In genomic region chrX:45306794-45307193, GRCh38 we compare ENCODE assay signal across 1 cellular context.
TF ChIP-seq lines count a peak whose summit lies in the region.

No MANE protein-coding gene starts in this region.

TF ChIP-seq in SK-N-SH treated with all-trans-retinoic acid at 6 μM for 48 hours, 23 proteins besides CTCF, POLR2A, EP300 and RAD21 (continued from another document):
- TF ChIP-seq, protein P1, sequence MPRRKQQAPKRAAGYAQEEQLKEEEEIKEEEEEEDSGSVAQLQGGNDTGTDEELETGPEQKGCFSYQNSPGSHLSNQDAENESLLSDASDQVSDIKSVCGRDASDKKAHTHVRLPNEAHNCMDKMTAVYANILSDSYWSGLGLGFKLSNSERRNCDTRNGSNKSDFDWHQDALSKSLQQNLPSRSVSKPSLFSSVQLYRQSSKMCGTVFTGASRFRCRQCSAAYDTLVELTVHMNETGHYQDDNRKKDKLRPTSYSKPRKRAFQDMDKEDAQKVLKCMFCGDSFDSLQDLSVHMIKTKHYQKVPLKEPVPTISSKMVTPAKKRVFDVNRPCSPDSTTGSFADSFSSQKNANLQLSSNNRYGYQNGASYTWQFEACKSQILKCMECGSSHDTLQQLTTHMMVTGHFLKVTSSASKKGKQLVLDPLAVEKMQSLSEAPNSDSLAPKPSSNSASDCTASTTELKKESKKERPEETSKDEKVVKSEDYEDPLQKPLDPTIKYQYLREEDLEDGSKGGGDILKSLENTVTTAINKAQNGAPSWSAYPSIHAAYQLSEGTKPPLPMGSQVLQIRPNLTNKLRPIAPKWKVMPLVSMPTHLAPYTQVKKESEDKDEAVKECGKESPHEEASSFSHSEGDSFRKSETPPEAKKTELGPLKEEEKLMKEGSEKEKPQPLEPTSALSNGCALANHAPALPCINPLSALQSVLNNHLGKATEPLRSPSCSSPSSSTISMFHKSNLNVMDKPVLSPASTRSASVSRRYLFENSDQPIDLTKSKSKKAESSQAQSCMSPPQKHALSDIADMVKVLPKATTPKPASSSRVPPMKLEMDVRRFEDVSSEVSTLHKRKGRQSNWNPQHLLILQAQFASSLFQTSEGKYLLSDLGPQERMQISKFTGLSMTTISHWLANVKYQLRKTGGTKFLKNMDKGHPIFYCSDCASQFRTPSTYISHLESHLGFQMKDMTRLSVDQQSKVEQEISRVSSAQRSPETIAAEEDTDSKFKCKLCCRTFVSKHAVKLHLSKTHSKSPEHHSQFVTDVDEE (CRISPR knock-in tag; IDR thresholded peaks at IDR 0.05): no peak
- TF ChIP-seq ZFP30 (CRISPR knock-in tag; IDR thresholded peaks at IDR 0.05): no peak
- no peak for TF ChIP-seq RARB (CRISPR knock-in tag; IDR thresholded peaks at IDR 0.05)
- TF ChIP-seq ESRRG (CRISPR knock-in tag; IDR thresholded peaks at IDR 0.05): no peak
- no peak for TF ChIP-seq GLIS3 (CRISPR knock-in tag; IDR thresholded peaks at IDR 0.05)
- no peak for TF ChIP-seq ARNTL (CRISPR knock-in tag; IDR thresholded peaks at IDR 0.05; ENCODE audit: borderline replicate concordance, low read depth)
- no peak for TF ChIP-seq TCF4 (CRISPR knock-in tag; IDR thresholded peaks at IDR 0.05; ENCODE audit: borderline replicate concordance)
- no peak for TF ChIP-seq BACH2 (CRISPR knock-in tag; IDR thresholded peaks at IDR 0.05; ENCODE audit: borderline replicate concordance)
- TF ChIP-seq, protein P2, sequence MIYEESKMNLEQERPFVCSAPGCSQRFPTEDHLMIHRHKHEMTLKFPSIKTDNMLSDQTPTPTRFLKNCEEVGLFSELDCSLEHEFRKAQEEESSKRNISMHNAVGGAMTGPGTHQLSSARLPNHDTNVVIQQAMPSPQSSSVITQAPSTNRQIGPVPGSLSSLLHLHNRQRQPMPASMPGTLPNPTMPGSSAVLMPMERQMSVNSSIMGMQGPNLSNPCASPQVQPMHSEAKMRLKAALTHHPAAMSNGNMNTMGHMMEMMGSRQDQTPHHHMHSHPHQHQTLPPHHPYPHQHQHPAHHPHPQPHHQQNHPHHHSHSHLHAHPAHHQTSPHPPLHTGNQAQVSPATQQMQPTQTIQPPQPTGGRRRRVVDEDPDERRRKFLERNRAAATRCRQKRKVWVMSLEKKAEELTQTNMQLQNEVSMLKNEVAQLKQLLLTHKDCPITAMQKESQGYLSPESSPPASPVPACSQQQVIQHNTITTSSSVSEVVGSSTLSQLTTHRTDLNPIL (CRISPR knock-in tag; IDR thresholded peaks at IDR 0.05; ENCODE audit: low read depth): no peak
- TF ChIP-seq ZFP3 (CRISPR knock-in tag; IDR thresholded peaks at IDR 0.05): no peak
- no peak for TF ChIP-seq ZC3H10 (CRISPR knock-in tag; IDR thresholded peaks at IDR 0.05)
- TF ChIP-seq ISL1 (CRISPR knock-in tag; IDR thresholded peaks at IDR 0.05): no peak
- TF ChIP-seq CSRNP3 (CRISPR knock-in tag; IDR thresholded peaks at IDR 0.05): no peak
- TF ChIP-seq, protein P3, sequence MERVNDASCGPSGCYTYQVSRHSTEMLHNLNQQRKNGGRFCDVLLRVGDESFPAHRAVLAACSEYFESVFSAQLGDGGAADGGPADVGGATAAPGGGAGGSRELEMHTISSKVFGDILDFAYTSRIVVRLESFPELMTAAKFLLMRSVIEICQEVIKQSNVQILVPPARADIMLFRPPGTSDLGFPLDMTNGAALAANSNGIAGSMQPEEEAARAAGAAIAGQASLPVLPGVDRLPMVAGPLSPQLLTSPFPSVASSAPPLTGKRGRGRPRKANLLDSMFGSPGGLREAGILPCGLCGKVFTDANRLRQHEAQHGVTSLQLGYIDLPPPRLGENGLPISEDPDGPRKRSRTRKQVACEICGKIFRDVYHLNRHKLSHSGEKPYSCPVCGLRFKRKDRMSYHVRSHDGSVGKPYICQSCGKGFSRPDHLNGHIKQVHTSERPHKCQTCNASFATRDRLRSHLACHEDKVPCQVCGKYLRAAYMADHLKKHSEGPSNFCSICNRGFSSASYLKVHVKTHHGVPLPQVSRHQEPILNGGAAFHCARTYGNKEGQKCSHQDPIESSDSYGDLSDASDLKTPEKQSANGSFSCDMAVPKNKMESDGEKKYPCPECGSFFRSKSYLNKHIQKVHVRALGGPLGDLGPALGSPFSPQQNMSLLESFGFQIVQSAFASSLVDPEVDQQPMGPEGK (CRISPR knock-in tag; IDR thresholded peaks at IDR 0.05; ENCODE audit: borderline replicate concordance): no peak
- TF ChIP-seq OSR1 (CRISPR knock-in tag; IDR thresholded peaks at IDR 0.05): no peak
- no peak for TF ChIP-seq ZNF70 (CRISPR knock-in tag; IDR thresholded peaks at IDR 0.05)
